ENCODE assay signal across 20 cellular contexts in genomic region chr21:45844181-45844580, GRCh38.
DNase-seq lines count a peak whose midpoint lies in the region; ATAC-seq and TF ChIP-seq lines count a peak whose summit lies in the region.
"Had no signal": no experiment of that assay in that cellular context is flagged by ENCODE, and none has a peak within 500 bp of the region (broad histone marks: within the 10 kb centered on the region; RNA-seq: fewer than 3 reads in every experiment).

No MANE protein-coding gene starts in this region.

- DNase-seq in cardiac septum (ENCODE audit: low spot score) (peak; percentile 38), Right ventricle myocardium superior (no peak), coronary artery (ENCODE audit: low spot score) (peak; percentile 62), neuronal stem cell (ENCODE audit: low spot score) (no peak), NCI-H1092 (lab: John Stamatoyannopoulos, UW) (no peak), inferior parietal cortex (ENCODE audit: extremely low spot score) (no peak)
- DNase-seq: CD4-positive, CD25-positive, alpha-beta regulatory T cell; DMS79; H7; KG1; NCI-H1092 treated with DMSO at 0.1 percent for 48 hours; NCI-H1436 treated with DMSO at 0.1 percent for 48 hours; NCI-H1930; NCI-H2227 treated with DMSO at 0.1 percent for 48 hours; NCI-H510A; SJCRH30 had no signal

- H3K4me3 ChIP-seq in coronary artery (no peak overlapping the region), neuronal stem cell (ENCODE audit: low read length in 2 of 2) (peak overlapping the region in 1 of 2 donors; percentile 9)
- H3K4me3 ChIP-seq: A549, SJCRH30 had no signal

- peak overlapping the region; percentile 32 for H2AK5ac ChIP-seq in neuronal stem cell (ENCODE audit: low read depth, low read length)

- H2BK12ac ChIP-seq in neuronal stem cell (ENCODE audit: low read length): no peak overlapping the region

- H3K4me1 ChIP-seq in neuronal stem cell (ENCODE audit: control insufficient read depth in 2 of 2, insufficient read depth in 1 of 2, low read depth in 1 of 2, low read length in 2 of 2): peaks cover 8 to 10% of the 10 kb centered on the region in 2 donors
- H3K4me1 ChIP-seq: A549, SJCRH30 had no signal

- H3K9me3 ChIP-seq in neuronal stem cell (replicated peaks in 1 of 2; ENCODE audit: control insufficient read depth in 2 of 2, insufficient read depth in 1 of 2, low read depth in 1 of 2, low read length in 2 of 2): peaks cover 7% of the 10 kb centered on the region in 2 donors
- H3K9me3 ChIP-seq: SJCRH30 had no signal

- no peak overlapping the region for H2AFZ ChIP-seq in neuronal stem cell (ENCODE audit: low read length)

- TF ChIP-seq CTCF in coronary artery (IDR thresholded peaks at IDR 0.05): no peak

- ATAC-seq in Right ventricle myocardium superior (ENCODE audit: poor library complexity) (no peak), HG03159 (IDR thresholded peaks at IDR 0.05; ENCODE audit: unreplicated experiment) (no peak)
- ATAC-seq: A549 had no signal

- H3K79me1 ChIP-seq in neuronal stem cell (ENCODE audit: low read depth, low read length): no peaks in the 10 kb centered on the region

- H2BK120ac ChIP-seq in neuronal stem cell (ENCODE audit: low read depth, low read length): no peak overlapping the region

- H4K8ac ChIP-seq in neuronal stem cell (ENCODE audit: low read depth, low read length): no peak overlapping the region

- H4K91ac ChIP-seq in neuronal stem cell (ENCODE audit: low read depth, low read length, poor library complexity): no peak overlapping the region

- H2BK15ac ChIP-seq in neuronal stem cell (ENCODE audit: low read length): no peak overlapping the region

- H3K9ac ChIP-seq in neuronal stem cell (ENCODE audit: low read depth, low read length, poor library complexity): peak overlapping the region; percentile 2

- H3K4me2 ChIP-seq in neuronal stem cell (ENCODE audit: insufficient read depth, low read length, poor library complexity, severe bottlenecking): no peak overlapping the region
- H3K4me2 ChIP-seq: A549 had no signal

- H3K14ac ChIP-seq in neuronal stem cell (ENCODE audit: low read length): no peak overlapping the region

- H2BK5ac ChIP-seq in neuronal stem cell (ENCODE audit: low read length): no peak overlapping the region

- peak overlapping the region; percentile 67 for H3K18ac ChIP-seq in neuronal stem cell (ENCODE audit: low read length)

- WGBS in neuronal stem cell (ENCODE audit: extremely low coverage in 2 of 2, insufficient read length in 2 of 2, insufficient replicate concordance in 1 of 2), 2 donors: no CpG with 5 or more reads among the region's 8 CpGs

- no peaks in the 10 kb centered on the region for H3K27me3 ChIP-seq in neuronal stem cell (ENCODE audit: control insufficient read depth in 3 of 3, insufficient read depth in 3 of 3, low read depth in 1 of 3, low read length in 3 of 3)
- H3K27me3 ChIP-seq: SJCRH30 had no signal

- H3K27ac ChIP-seq in coronary artery (no peak overlapping the region), neuronal stem cell (replicated peaks; ENCODE audit: low read length) (no peak overlapping the region)
- H3K27ac ChIP-seq: A549, HL-60, RWPE1, SJCRH30 had no signal

- H3K4ac ChIP-seq in neuronal stem cell (ENCODE audit: low read length): no peak overlapping the region

- no peaks in the 10 kb centered on the region for H3K36me3 ChIP-seq in neuronal stem cell (replicated peaks in 1 of 2; ENCODE audit: control insufficient read depth in 2 of 2, insufficient read depth in 2 of 2, low read length in 2 of 2)
- H3K36me3 ChIP-seq: SJCRH30 had no signal

- intact Hi-C loops in cardiac septum (cut with DNase I) (no loop called here), Right ventricle myocardium superior (cut with DNase I) (no loop called here)

- H3K23ac ChIP-seq in neuronal stem cell (ENCODE audit: low read depth, low read length, poor library complexity): no peak overlapping the region

Comparison
In these comparisons a context has a peak if more than half of its experiments do, and no peak if none do; other contexts are left out.
1. DNase-seq: peak in cardiac septum (single experiment) and coronary artery (single experiment); none in Right ventricle myocardium superior (single experiment), neuronal stem cell (single experiment), NCI-H1092 (single experiment) and inferior parietal cortex (single experiment).